Comparison of ENCODE assay signal across 1 cellular context in the genomic region with DNA sequence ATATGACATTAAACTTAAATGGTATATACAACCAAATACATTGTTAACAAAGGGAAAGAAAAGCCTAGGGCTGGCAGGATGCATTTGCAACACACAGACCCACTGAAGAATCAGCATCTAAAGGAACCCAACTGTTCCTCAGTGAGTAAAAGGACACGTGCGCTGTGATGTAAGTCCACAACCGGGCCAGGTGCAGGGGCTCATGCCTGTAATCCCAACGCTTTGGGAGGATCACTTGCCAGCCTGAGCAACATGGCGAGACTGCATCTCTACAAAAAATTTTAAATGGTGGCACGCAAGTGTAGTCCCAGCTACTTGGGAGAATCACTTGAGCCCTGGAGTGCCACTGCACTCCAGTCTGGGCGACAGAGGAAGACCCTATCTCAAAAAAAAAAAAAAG.
TF ChIP-seq lines count a peak whose summit lies in the region.

No MANE protein-coding gene starts in this region.

TF ChIP-seq in GM23338, 12 proteins besides CTCF, POLR2A, EP300 and RAD21 (continued from another document):
- TF ChIP-seq, protein P1, sequence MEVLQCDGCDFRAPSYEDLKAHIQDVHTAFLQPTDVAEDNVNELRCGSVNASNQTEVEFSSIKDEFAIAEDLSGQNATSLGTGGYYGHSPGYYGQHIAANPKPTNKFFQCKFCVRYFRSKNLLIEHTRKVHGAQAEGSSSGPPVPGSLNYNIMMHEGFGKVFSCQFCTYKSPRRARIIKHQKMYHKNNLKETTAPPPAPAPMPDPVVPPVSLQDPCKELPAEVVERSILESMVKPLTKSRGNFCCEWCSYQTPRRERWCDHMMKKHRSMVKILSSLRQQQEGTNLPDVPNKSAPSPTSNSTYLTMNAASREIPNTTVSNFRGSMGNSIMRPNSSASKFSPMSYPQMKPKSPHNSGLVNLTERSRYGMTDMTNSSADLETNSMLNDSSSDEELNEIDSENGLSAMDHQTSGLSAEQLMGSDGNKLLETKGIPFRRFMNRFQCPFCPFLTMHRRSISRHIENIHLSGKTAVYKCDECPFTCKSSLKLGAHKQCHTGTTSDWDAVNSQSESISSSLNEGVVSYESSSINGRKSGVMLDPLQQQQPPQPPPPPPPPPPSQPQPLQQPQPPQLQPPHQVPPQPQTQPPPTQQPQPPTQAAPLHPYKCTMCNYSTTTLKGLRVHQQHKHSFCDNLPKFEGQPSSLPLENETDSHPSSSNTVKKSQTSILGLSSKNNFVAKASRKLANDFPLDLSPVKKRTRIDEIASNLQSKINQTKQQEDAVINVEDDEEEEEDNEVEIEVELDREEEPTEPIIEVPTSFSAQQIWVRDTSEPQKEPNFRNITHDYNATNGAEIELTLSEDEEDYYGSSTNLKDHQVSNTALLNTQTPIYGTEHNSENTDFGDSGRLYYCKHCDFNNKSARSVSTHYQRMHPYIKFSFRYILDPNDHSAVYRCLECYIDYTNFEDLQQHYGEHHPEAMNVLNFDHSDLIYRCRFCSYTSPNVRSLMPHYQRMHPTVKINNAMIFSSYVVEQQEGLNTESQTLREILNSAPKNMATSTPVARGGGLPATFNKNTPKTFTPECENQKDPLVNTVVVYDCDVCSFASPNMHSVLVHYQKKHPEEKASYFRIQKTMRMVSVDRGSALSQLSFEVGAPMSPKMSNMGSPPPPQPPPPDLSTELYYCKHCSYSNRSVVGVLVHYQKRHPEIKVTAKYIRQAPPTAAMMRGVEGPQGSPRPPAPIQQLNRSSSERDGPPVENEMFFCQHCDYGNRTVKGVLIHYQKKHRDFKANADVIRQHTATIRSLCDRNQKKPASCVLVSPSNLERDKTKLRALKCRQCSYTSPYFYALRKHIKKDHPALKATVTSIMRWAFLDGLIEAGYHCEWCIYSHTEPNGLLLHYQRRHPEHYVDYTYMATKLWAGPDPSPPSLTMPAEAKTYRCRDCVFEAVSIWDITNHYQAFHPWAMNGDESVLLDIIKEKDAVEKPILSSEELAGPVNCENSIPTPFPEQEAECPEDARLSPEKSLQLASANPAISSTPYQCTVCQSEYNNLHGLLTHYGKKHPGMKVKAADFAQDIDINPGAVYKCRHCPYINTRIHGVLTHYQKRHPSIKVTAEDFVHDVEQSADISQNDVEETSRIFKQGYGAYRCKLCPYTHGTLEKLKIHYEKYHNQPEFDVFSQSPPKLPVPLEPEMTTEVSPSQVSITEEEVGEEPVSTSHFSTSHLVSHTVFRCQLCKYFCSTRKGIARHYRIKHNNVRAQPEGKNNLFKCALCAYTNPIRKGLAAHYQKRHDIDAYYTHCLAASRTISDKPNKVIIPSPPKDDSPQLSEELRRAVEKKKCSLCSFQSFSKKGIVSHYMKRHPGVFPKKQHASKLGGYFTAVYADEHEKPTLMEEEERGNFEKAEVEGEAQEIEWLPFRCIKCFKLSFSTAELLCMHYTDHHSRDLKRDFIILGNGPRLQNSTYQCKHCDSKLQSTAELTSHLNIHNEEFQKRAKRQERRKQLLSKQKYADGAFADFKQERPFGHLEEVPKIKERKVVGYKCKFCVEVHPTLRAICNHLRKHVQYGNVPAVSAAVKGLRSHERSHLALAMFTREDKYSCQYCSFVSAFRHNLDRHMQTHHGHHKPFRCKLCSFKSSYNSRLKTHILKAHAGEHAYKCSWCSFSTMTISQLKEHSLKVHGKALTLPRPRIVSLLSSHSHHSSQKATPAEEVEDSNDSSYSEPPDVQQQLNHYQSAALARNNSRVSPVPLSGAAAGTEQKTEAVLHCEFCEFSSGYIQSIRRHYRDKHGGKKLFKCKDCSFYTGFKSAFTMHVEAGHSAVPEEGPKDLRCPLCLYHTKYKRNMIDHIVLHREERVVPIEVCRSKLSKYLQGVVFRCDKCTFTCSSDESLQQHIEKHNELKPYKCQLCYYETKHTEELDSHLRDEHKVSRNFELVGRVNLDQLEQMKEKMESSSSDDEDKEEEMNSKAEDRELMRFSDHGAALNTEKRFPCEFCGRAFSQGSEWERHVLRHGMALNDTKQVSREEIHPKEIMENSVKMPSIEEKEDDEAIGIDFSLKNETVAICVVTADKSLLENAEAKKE (CRISPR knock-in tag; IDR thresholded peaks at IDR 0.05) = no peak
